In the genomic region with DNA sequence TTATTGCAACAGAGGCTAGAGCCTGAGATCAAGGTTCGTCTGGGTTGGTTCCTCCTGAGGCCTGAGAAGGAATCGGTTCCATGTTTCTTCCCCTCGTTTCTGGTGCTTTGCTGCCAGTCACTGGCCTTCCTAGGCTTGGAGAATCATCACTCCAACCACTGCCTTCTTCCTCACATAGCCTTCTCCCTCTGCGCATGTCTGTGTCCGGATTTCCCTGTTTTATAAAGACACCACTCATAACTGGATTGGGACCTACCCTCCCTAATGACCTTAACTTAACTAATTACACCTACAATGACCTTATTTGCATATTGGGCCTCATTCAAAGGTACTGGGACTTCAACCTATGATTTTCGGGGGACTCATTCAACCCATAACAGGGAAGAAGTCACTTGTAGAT, we compare ENCODE assay signal across 17 cellular contexts.
DNase-seq lines count a peak whose midpoint lies in the region; ATAC-seq, FAIRE-seq and TF ChIP-seq lines count a peak whose summit lies in the region.
"Had no signal": no experiment of that assay in that cellular context is flagged by ENCODE, and none has a peak within 500 bp of the region (broad histone marks: within the 10 kb centered on the region; RNA-seq: fewer than 3 reads in every experiment).

No MANE protein-coding gene starts in this region.

- H3K4me3 Mint-ChIP-seq in astrocyte (ENCODE audit: unreplicated experiment), result no peak overlapping the region
- no peak overlapping the region for H3K4me3 Mint-ChIP-seq in nephron
- H3K4me3 Mint-ChIP-seq: CD4-positive, alpha-beta memory T cell had no signal

- 94% methylated on average over 6 of the region's 6 CpGs for WGBS in esophagus muscularis mucosa

- ATAC-seq in HG02763 (IDR thresholded peaks at IDR 0.05; ENCODE audit: unreplicated experiment), result no peak

- H3K27me3 ChIP-seq in astrocyte (ENCODE audit: insufficient read depth, low read length), result no peaks in the 10 kb centered on the region
- H3K27me3 ChIP-seq in esophagus muscularis mucosa, result no peaks in the 10 kb centered on the region

- TF ChIP-seq CTCF in astrocyte (IDR thresholded peaks at IDR 0.05; ENCODE audit: insufficient read depth, low read depth, low read length) (no peak), esophagus muscularis mucosa (IDR thresholded peaks at IDR 0.05) (no peak), nephron (IDR thresholded peaks at IDR 0.05; ENCODE audit: unreplicated experiment in 3 of 3) (no peak)

- peak overlapping the region; percentile 4 for H2AFZ ChIP-seq in astrocyte (ENCODE audit: low read depth, low read length)
- H2AFZ ChIP-seq: GM23248 had no signal

- H3K9me3 Mint-ChIP-seq in astrocyte (ENCODE audit: unreplicated experiment), result no peaks in the 10 kb centered on the region
- H3K9me3 Mint-ChIP-seq in nephron, result no peaks in the 10 kb centered on the region

- H3K4me3 ChIP-seq in astrocyte (ENCODE audit: insufficient read depth, low read depth, low read length) (no peak overlapping the region), esophagus muscularis mucosa (no peak overlapping the region)
- H3K4me3 ChIP-seq: GM23248 had no signal

- no peaks in the 10 kb centered on the region for H3K79me2 ChIP-seq in astrocyte (ENCODE audit: insufficient read depth, low read length)

- H3K27ac Mint-ChIP-seq in astrocyte (ENCODE audit: unreplicated experiment) (no peak overlapping the region), nephron (peak overlapping the region in 2 of 3 experiments; percentile 32 to 83)
- H3K27ac Mint-ChIP-seq: CD4-positive, alpha-beta memory T cell had no signal

- H3K4me2 ChIP-seq in astrocyte (ENCODE audit: low read length), result no peak overlapping the region

- no peaks in the 10 kb centered on the region for H3K27me3 Mint-ChIP-seq in astrocyte (ENCODE audit: low read depth, unreplicated experiment)
- H3K27me3 Mint-ChIP-seq in nephron (ENCODE audit: low read depth), result peaks cover 4% of the 10 kb centered on the region

- intact Hi-C loops in esophagus muscularis mucosa (cut with DNase I), result no loop called here

- no peak for FAIRE-seq in astrocyte (lab: Jason Lieb, UNC)
- FAIRE-seq: GM12891, GM18507, H1 had no signal

- no peak overlapping the region for H3K27ac ChIP-seq in astrocyte (ENCODE audit: low read depth, low read length)
- H3K27ac ChIP-seq in esophagus muscularis mucosa (replicated peaks in 1 of 4), result no peak overlapping the region
- H3K27ac ChIP-seq: GM23248 had no signal

- H3K4me1 Mint-ChIP-seq in astrocyte (ENCODE audit: low read depth, unreplicated experiment) (peaks cover 20% of the 10 kb centered on the region), nephron (peaks cover 34% of the 10 kb centered on the region)
- H3K4me1 Mint-ChIP-seq: CD4-positive, alpha-beta memory T cell had no signal

- no peak for TF ChIP-seq EP300 in esophagus muscularis mucosa (IDR thresholded peaks at IDR 0.05)

- no peak overlapping the region for H3K9ac ChIP-seq in astrocyte (ENCODE audit: low read length)
- H3K9ac ChIP-seq: GM23248 had no signal

- H3K4me1 ChIP-seq in astrocyte (ENCODE audit: insufficient read depth, low read length) (no peaks in the 10 kb centered on the region), esophagus muscularis mucosa (no peaks in the 10 kb centered on the region)

- H3K36me3 ChIP-seq in astrocyte (ENCODE audit: insufficient read depth, low read length) (no peaks in the 10 kb centered on the region), esophagus muscularis mucosa (no peaks in the 10 kb centered on the region)

- no peaks in the 10 kb centered on the region for H4K20me1 ChIP-seq in astrocyte (ENCODE audit: insufficient read depth, low read length)

- H3K9me3 ChIP-seq in astrocyte (ENCODE audit: insufficient read depth, low read depth, low read length) (no peaks in the 10 kb centered on the region), esophagus muscularis mucosa (no peaks in the 10 kb centered on the region)

- H3K36me3 Mint-ChIP-seq in astrocyte (ENCODE audit: low read depth, unreplicated experiment) (no peaks in the 10 kb centered on the region), nephron (ENCODE audit: low read depth) (no peaks in the 10 kb centered on the region)
- H3K36me3 Mint-ChIP-seq: CD4-positive, alpha-beta memory T cell had no signal

- no peak for TF ChIP-seq POLR2A in esophagus muscularis mucosa (IDR thresholded peaks at IDR 0.05; ENCODE audit: low read depth)

- DNase-seq in astrocyte (ENCODE audit: low read depth) (no peak), esophagus muscularis mucosa (ENCODE audit: extremely low spot score) (peak; percentile 62), DMS53 (lab: John Stamatoyannopoulos, UW) (no peak), DMS153 (lab: John Stamatoyannopoulos, UW) (no peak)
- DNase-seq: C1 segment of cervical spinal cord; CD4-positive, alpha-beta memory T cell; COR-L47; DMS79 treated with DMSO at 0.1 percent for 48 hours; GF-D8; GM23248; H7; HCEC 1CT had no signal
